1 cellular context compared by ENCODE assay signal in the genomic region with DNA sequence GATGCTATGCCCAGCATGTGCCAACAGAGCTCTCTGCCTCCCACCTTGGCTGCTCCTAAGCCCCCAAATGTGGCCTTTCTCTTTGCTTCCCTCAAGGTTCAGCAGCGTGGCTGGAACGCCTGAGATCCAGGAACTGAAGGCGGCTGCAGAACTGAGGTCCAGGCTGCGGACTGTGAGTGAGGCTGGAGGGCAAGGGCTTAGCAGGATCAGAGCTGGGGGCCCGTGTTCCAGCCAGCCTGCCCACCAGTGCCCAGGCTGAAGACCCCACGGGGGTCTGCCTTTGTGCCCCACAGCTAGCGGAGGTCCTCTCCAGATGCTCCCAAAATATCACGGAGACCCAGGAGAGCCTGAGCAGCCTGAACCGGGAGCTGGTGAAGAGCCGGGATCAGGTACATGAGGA.
TF ChIP-seq lines count a peak whose summit lies in the region.

No MANE protein-coding gene starts in this region.

TF ChIP-seq in GM12878, 131 proteins besides CTCF, POLR2A, EP300 and RAD21:
- no peak for TF ChIP-seq RUNX3 (IDR thresholded peaks at IDR 0.05; ENCODE audit: low read length)
